8 cellular contexts compared by ENCODE assay signal in the genomic region with DNA sequence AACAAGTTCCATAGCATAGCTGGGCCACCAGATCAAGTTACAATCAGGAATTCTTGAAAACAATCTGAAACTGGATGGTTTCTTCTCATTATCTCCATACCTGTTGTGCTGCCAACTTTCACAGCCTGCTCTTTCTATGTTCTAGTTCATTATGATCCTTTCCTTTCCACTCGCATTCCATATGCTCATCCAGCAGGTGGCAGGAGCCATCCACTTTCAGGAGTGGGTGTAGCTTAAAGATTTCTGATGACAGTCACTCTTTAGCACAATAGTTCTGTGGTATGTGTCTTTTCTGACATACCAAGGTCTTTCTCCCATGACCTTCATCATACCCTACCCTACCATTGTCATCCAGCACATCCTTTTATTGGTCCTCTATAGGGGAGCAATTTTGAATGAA. TPM values are rescaled to one million over a fixed set of nuclear protein-coding genes. Genes with fewer than 3 reads are reported as not detected.
DNase-seq lines count a peak whose midpoint lies in the region; ATAC-seq lines count a peak whose summit lies in the region.

No MANE protein-coding gene starts in this region.

- intact Hi-C loops in activated T-helper 2 cell treated with anti-CD3 and anti-CD28 coated beads, Interferon-gamma antibody, Interleukin-2, Interleukin-4, amounts not matched to agents 10 μg/mL and 5 μg/mL and 100 μg/mL, durations not matched to agents 14 hours and 24 hours and 36 hours (cut with micrococcal nuclease): no loop called here
- intact Hi-C loops in left ventricle myocardium superior (cut with micrococcal nuclease): no loop called here

- H3K27me3 Mint-ChIP-seq in activated T-helper 2 cell treated with anti-CD3 and anti-CD28 coated beads, Interferon-gamma antibody, Interleukin-2, Interleukin-4, amounts not matched to agents 10 μg/mL and 5 μg/mL and 100 μg/mL, durations not matched to agents 14 hours and 24 hours and 36 hours (ENCODE audit: low read depth): peaks cover 2% of the 10 kb centered on the region

- H3K9me3 Mint-ChIP-seq in activated T-helper 2 cell treated with anti-CD3 and anti-CD28 coated beads, Interferon-gamma antibody, Interleukin-2, Interleukin-4, amounts not matched to agents 10 μg/mL and 5 μg/mL and 100 μg/mL, durations not matched to agents 14 hours and 24 hours and 36 hours: no peaks in the 10 kb centered on the region

- DNase-seq in NCI-H510A treated with DMSO at 0.1 percent for 48 hours (lab: John Stamatoyannopoulos, UW): peak; percentile 6
- DNase-seq in NCI-H510A (lab: John Stamatoyannopoulos, UW): no peak
- DNase-seq in NCI-H460 (ENCODE audit: extremely low read depth, low read depth): peak; percentile 44
- DNase-seq in activated T-helper 2 cell treated with anti-CD3 and anti-CD28 coated beads, Interferon-gamma antibody, Interleukin-2, Interleukin-4, amounts not matched to agents 10 μg/mL and 5 μg/mL and 100 μg/mL, durations not matched to agents 14 hours and 24 hours and 36 hours (ENCODE audit: low spot score): peak; percentile 8
- DNase-seq in left ventricle myocardium superior: peak; percentile 23
- peak; percentile 7 for DNase-seq in stimulated activated CD4-positive, alpha-beta T cell treated with anti-CD3 and anti-CD28 coated beads, Interleukin-12 subunit alpha, Interleukin-12 subunit beta, amount 100 ng/mL, for 4 hours
- DNase-seq in H7: no peak

- no peak overlapping the region for H3K4me3 ChIP-seq in H7 (ENCODE audit: insufficient read depth, low read depth, low read length)

- ATAC-seq in left ventricle myocardium superior: peak; percentile 56
- no peak for ATAC-seq in GM21381 (IDR thresholded peaks at IDR 0.05; ENCODE audit: unreplicated experiment)

- no peaks in the 10 kb centered on the region for H3K4me1 Mint-ChIP-seq in activated T-helper 2 cell treated with anti-CD3 and anti-CD28 coated beads, Interferon-gamma antibody, Interleukin-2, Interleukin-4, amounts not matched to agents 10 μg/mL and 5 μg/mL and 100 μg/mL, durations not matched to agents 14 hours and 24 hours and 36 hours (ENCODE audit: low read depth)

- no peaks in the 10 kb centered on the region for H3K27me3 ChIP-seq in H7 (ENCODE audit: control insufficient read depth, insufficient read depth, low read length)

- H3K4me3 Mint-ChIP-seq in activated T-helper 2 cell treated with anti-CD3 and anti-CD28 coated beads, Interferon-gamma antibody, Interleukin-2, Interleukin-4, amounts not matched to agents 10 μg/mL and 5 μg/mL and 100 μg/mL, durations not matched to agents 14 hours and 24 hours and 36 hours (ENCODE audit: low read depth): no peak overlapping the region

- H3K36me3 Mint-ChIP-seq in activated T-helper 2 cell treated with anti-CD3 and anti-CD28 coated beads, Interferon-gamma antibody, Interleukin-2, Interleukin-4, amounts not matched to agents 10 μg/mL and 5 μg/mL and 100 μg/mL, durations not matched to agents 14 hours and 24 hours and 36 hours (ENCODE audit: low read depth): no peaks in the 10 kb centered on the region

- H3K36me3 ChIP-seq in H7 (replicated peaks; ENCODE audit: control insufficient read depth, insufficient read depth, low read length): no peaks in the 10 kb centered on the region

- H3K27ac Mint-ChIP-seq in activated T-helper 2 cell treated with anti-CD3 and anti-CD28 coated beads, Interferon-gamma antibody, Interleukin-2, Interleukin-4, amounts not matched to agents 10 μg/mL and 5 μg/mL and 100 μg/mL, durations not matched to agents 14 hours and 24 hours and 36 hours: no peak overlapping the region

RNA-seq across cellular contexts. Expression of gene PAGE2, which starts 46.4 kb away (rescaled TPM):
- total RNA-seq in NCI-H460 (2014; rRNA removed; shearing (Covaris generic)): not detected in 2 replicates
- not detected in 2 replicates for polyA plus RNA-seq in NCI-H460 (2014; cell fraction: nucleus; rRNA removed)
- total RNA-seq in activated T-helper 2 cell treated with anti-CD3 and anti-CD28 coated beads, Interferon-gamma antibody, Interleukin-2, Interleukin-4, amounts not matched to agents 10 μg/mL and 5 μg/mL and 100 μg/mL, durations not matched to agents 14 hours and 24 hours and 36 hours: not detected in 2 replicates
- not detected for total RNA-seq in left ventricle myocardium superior
- not detected in 2 replicates for total RNA-seq in H7 (2014; rRNA removed; shearing (Covaris generic))

Comparison
In these comparisons a context has a peak if more than half of its experiments do, and no peak if none do; other contexts are left out.
1. DNase-seq: peak in NCI-H510A treated with DMSO at 0.1 percent for 48 hours (single experiment), NCI-H460 (single experiment), activated T-helper 2 cell treated with anti-CD3 and anti-CD28 coated beads, Interferon-gamma antibody, Interleukin-2, Interleukin-4, amounts not matched to agents 10 μg/mL and 5 μg/mL and 100 μg/mL, durations not matched to agents 14 hours and 24 hours and 36 hours (single experiment), left ventricle myocardium superior (single experiment) and stimulated activated CD4-positive, alpha-beta T cell treated with anti-CD3 and anti-CD28 coated beads, Interleukin-12 subunit alpha, Interleukin-12 subunit beta, amount 100 ng/mL, for 4 hours (single experiment); none in NCI-H510A (single experiment) and H7 (single experiment).